In genomic region chr6:30556006-30556713, GRCh38 we compare ENCODE assay signal across 8 cellular contexts. TPM values are rescaled to one million over a fixed set of nuclear protein-coding genes. Genes with fewer than 3 reads are reported as not detected.
DNase-seq lines count a peak whose midpoint lies in the region; ATAC-seq and TF ChIP-seq lines count a peak whose summit lies in the region.

Gene GNL1 (minus strand): TSS chr6:30556489. CDS start chr6:30556203, 286 bp downstream.

- peak within 1 kb of the TSS; percentile 98 for H3K4me3 Mint-ChIP-seq in activated naive CD8-positive, alpha-beta T cell

- 1% methylated on average over 41 to 67 of the region's 67 CpGs for WGBS in ovary, 3 donors
- WGBS in thyroid gland, 2 donors = 0 to 1% methylated on average over 17 to 45 of the region's 67 CpGs

- H3K27me3 ChIP-seq in ovary = no peaks in the 10 kb centered on the region
- no peaks in the 10 kb centered on the region for H3K27me3 ChIP-seq in thyroid gland

- peak within 1 kb of the TSS; percentile 92 for H3K4me3 ChIP-seq in GM08714 (ENCODE audit: low read length)
- peak within 1 kb of the TSS; percentile 66 for H3K4me3 ChIP-seq in ovary
- H3K4me3 ChIP-seq in thyroid gland (replicated peaks in 1 of 3) = peak within 1 kb of the TSS; percentile 43 to 98 (median 94)

- H3K36me3 Mint-ChIP-seq in activated naive CD8-positive, alpha-beta T cell = peaks cover 10% of the 10 kb centered on the region

- H3K27me3 Mint-ChIP-seq in activated naive CD8-positive, alpha-beta T cell = no peaks in the 10 kb centered on the region

- TF ChIP-seq POLR2A in ovary (IDR thresholded peaks at IDR 0.05) (peak; percentile 81), thyroid gland (IDR thresholded peaks at IDR 0.05) (peak in 1 of 2 donors; percentile 55)

- H3K9me3 Mint-ChIP-seq in activated naive CD8-positive, alpha-beta T cell (ENCODE audit: low read depth) = no peaks in the 10 kb centered on the region

- H3K27ac ChIP-seq in ovary (peak within 1 kb of the TSS; percentile 93 to 98), thyroid gland (peak within 1 kb of the TSS; percentile 94 to 99 (median 95))

- TF ChIP-seq CTCF in ovary (IDR thresholded peaks at IDR 0.05) (peak in 1 of 3 donors; percentile 40), thyroid gland (IDR thresholded peaks at IDR 0.05) (no peak)

- TF ChIP-seq EP300 in ovary (IDR thresholded peaks at IDR 0.05) = no peak

- peak within 1 kb of the TSS; percentile 100 for H3K27ac Mint-ChIP-seq in activated naive CD8-positive, alpha-beta T cell

- H3K4me1 ChIP-seq in ovary (ENCODE audit: insufficient read depth) = peaks cover 7% of the 10 kb centered on the region
- peaks cover 19 to 21% of the 10 kb centered on the region in 2 donors for H3K4me1 ChIP-seq in thyroid gland

- peaks cover 42% of the 10 kb centered on the region for H3K4me1 Mint-ChIP-seq in activated naive CD8-positive, alpha-beta T cell (ENCODE audit: low read depth)

- peak; percentile 64 for DNase-seq in NCI-H1092 treated with DMSO at 0.1 percent for 48 hours (lab: John Stamatoyannopoulos, UW)
- DNase-seq in SKM-1 treated with dmso at 0.1 percent for 144 hours (lab: John Stamatoyannopoulos, UW; ENCODE audit: unreplicated experiment) = peak; percentile 88
- DNase-seq in glomerular visceral epithelial cell (ENCODE audit: extremely low spot score) = peak; percentile 95
- DNase-seq in ovary = peak; percentile 95 to 97 (median 97)
- DNase-seq in thyroid gland = peak; percentile 98

- H3K9me3 ChIP-seq in ovary (no peaks in the 10 kb centered on the region), thyroid gland (no peaks in the 10 kb centered on the region)

- ATAC-seq in HG02588 (IDR thresholded peaks at IDR 0.05; ENCODE audit: unreplicated experiment) = peak; percentile 74

- no peaks in the 10 kb centered on the region for H3K36me3 ChIP-seq in ovary
- H3K36me3 ChIP-seq in thyroid gland = peaks cover 20 to 27% of the 10 kb centered on the region in 2 donors

- intact Hi-C loops in ovary (cut with DNase I) = no loop called here
- intact Hi-C loops in thyroid gland (cut with DNase I) = no loop called here

RNA-seq across cellular contexts. Expression of gene GNL1, which starts in this region (rescaled TPM):
- total RNA-seq in ovary (100 to 1,000 TPM in 4 of 7 donors, 10 to 100 TPM in 3; 42.4 to 128 (median 103) TPM), thyroid gland (10 to 100 TPM; 33.9 to 77.7 (median 37.7) TPM)
- polyA plus RNA-seq in ovary = 10 to 100 TPM; 77.8 to 80.4 TPM

Comparison
In these comparisons a context has a peak if more than half of its experiments do, and no peak if none do; other contexts are left out.
1. Peak in every context shown above with its lines: DNase-seq, ATAC-seq, H3K4me3 ChIP-seq and H3K27ac ChIP-seq.